ENCODE assay signal across 26 cellular contexts in genomic region chr11:127873478-127873877, GRCh38.
DNase-seq lines count a peak whose midpoint lies in the region; ATAC-seq and TF ChIP-seq lines count a peak whose summit lies in the region.
"Had no signal": no experiment of that assay in that cellular context is flagged by ENCODE, and none has a peak within 500 bp of the region (broad histone marks: within the 10 kb centered on the region; RNA-seq: fewer than 3 reads in every experiment).

No MANE protein-coding gene starts in this region.

- no peak for ATAC-seq in HG03439 (IDR thresholded peaks at IDR 0.05; ENCODE audit: unreplicated experiment)
- ATAC-seq: HCT116 had no signal

- DNase-seq in Ammon's horn (ENCODE audit: low spot score) (peak; percentile 32), LHCN-M2 (ENCODE audit: low read depth) (peak; percentile 8), middle frontal gyrus (ENCODE audit: extremely low spot score, low spot score) (peak; percentile 13), retinal pigment epithelial cell (ENCODE audit: low read depth) (peak; percentile 68), RKO (ENCODE audit: low spot score) (no peak), Kasumi-1 (lab: John Stamatoyannopoulos, UW) (no peak)
- DNase-seq: CD4-positive, alpha-beta memory T cell; COR-L47; DMS53; EL; GF-D8; IMR-90; KG1; NCI-H1092 treated with DMSO at 0.1 percent for 48 hours; NCI-H146; NCI-H1930; NCI-H2107; NCI-H446; NCI-H524 treated with DMSO at 0.1 percent for 48 hours; NCI-H774; PC-9; RPMI8226; SHP77 had no signal

- no peak for TF ChIP-seq CTCF in retinal pigment epithelial cell (conservative IDR thresholded peaks at IDR 0.05; ENCODE audit: low read depth, low read length)

- no peak overlapping the region for H3K4me3 ChIP-seq in retinal pigment epithelial cell (ENCODE audit: low read length)
- H3K4me3 ChIP-seq: BLaER1 treated with 17β-estradiol and CSF1 and Interleukin-3, amounts not matched to agents 10 nM and 100 nM; PC-9 had no signal

Comparison
In these comparisons a context has a peak if more than half of its experiments do, and no peak if none do; other contexts are left out.
1. DNase-seq: peak in Ammon's horn (single experiment), LHCN-M2 (single experiment), middle frontal gyrus (single experiment) and retinal pigment epithelial cell (single experiment); none in RKO (single experiment) and Kasumi-1 (0 of 2).